21 cellular contexts compared by ENCODE assay signal in genomic region chr1:23807453-23807852, GRCh38. TPM values are rescaled to one million over a fixed set of nuclear protein-coding genes. Genes with fewer than 3 reads are reported as not detected.
DNase-seq lines count a peak whose midpoint lies in the region; ATAC-seq, FAIRE-seq and TF ChIP-seq lines count a peak whose summit lies in the region.
"Had no signal": no experiment of that assay in that cellular context is flagged by ENCODE, and none has a peak within 500 bp of the region (broad histone marks: within the 10 kb centered on the region; RNA-seq: fewer than 3 reads in every experiment).

No MANE protein-coding gene starts in this region.

- TF ChIP-seq CTCF in kidney (IDR thresholded peaks at IDR 0.05; ENCODE audit: borderline replicate concordance, extremely low read depth, insufficient read depth) (no peak), spleen (IDR thresholded peaks at IDR 0.05 in 8 of 11, conservative IDR thresholded peaks at IDR 0.05 in 3 of 11) (no peak)

- peaks cover 20 to 29% of the 10 kb centered on the region in 2 donors for H3K36me3 Mint-ChIP-seq in CD4-positive, alpha-beta memory T cell
- peaks cover 21% of the 10 kb centered on the region for H3K36me3 Mint-ChIP-seq in T-cell

- H3K27me3 Mint-ChIP-seq in CD4-positive, alpha-beta memory T cell, result no peaks in the 10 kb centered on the region
- H3K27me3 Mint-ChIP-seq in T-cell, result no peaks in the 10 kb centered on the region
- H3K27me3 Mint-ChIP-seq: B cell had no signal

- no peaks in the 10 kb centered on the region for H3K9me3 Mint-ChIP-seq in CD4-positive, alpha-beta memory T cell
- H3K9me3 Mint-ChIP-seq in T-cell, result no peaks in the 10 kb centered on the region
- H3K9me3 Mint-ChIP-seq: activated T-helper 1 cell treated with anti-CD3 and anti-CD28 coated beads, Interleukin-12 subunit alpha, Interleukin-12 subunit beta, Interleukin-2, Interleukin-4 antibody, amounts not matched to agents 30 ng/mL and 10 ng/mL and 1 ng/mL, durations not matched to agents 14 hours and 24 hours and 36 hours; endodermal cell had no signal

- no peak overlapping the region for H3K4me3 Mint-ChIP-seq in CD4-positive, alpha-beta memory T cell
- H3K4me3 Mint-ChIP-seq in T-cell, result no peak overlapping the region
- H3K4me3 Mint-ChIP-seq: activated T-helper 1 cell treated with anti-CD3 and anti-CD28 coated beads, Interleukin-12 subunit alpha, Interleukin-12 subunit beta, Interleukin-2, Interleukin-4 antibody, amounts not matched to agents 30 ng/mL and 10 ng/mL and 1 ng/mL, durations not matched to agents 14 hours and 24 hours and 36 hours; B cell; endodermal cell had no signal

- CTCF ChIA-PET in CD4-positive, alpha-beta memory T cell (lab: Charles Lee; ENCODE audit: partially characterized antibody), result interaction anchor here (0.8 to 1.4 kb wide), 5 partner anchors 17 to 220 kb away, joined by 3 to 4 read pairs (median 3); no protein-coding TSS in a partner anchor
- CTCF ChIA-PET in T-cell (lab: Charles Lee), result interaction anchor here (0.6 to 1.2 kb wide), 4 partner anchors 50 to 109 kb away, joined by 3 to 10 read pairs (median 4); no protein-coding TSS in a partner anchor

- no peak for DNase-seq in CD4-positive, alpha-beta memory T cell
- peak; percentile 36 for DNase-seq in HT-29 (ENCODE audit: low spot score)
- DNase-seq in T-cell, result no peak
- DNase-seq in kidney, result no peak
- DNase-seq in spleen, result no peak
- DNase-seq: Calu3; caudate nucleus; endodermal cell; mammary epithelial cell; NCI-H1048; NCI-H2107; SK-N-SH; stimulated activated CD4-positive, alpha-beta T cell treated with anti-CD3 and anti-CD28 coated beads, Interleukin-4, amount 100 ng/mL, for 24 hours had no signal

- no peak for TF ChIP-seq POLR2A in spleen (IDR thresholded peaks at IDR 0.05)

- POLR2A ChIA-PET in CD4-positive, alpha-beta memory T cell (lab: Charles Lee; ENCODE audit: partially characterized antibody), result interaction anchor here (0.6 to 1.3 kb wide), 3 partner anchors 14 to 29 kb away, joined by 3 to 6 read pairs (median 4); partner anchors contain the start of genes HMGCL and PITHD1
- POLR2A ChIA-PET in T-cell (lab: Charles Lee), result interaction anchor here in 1 of 2 donors (0.6 kb wide), 2 partner anchors 9 to 18 kb away, joined by 3 to 6 read pairs; no protein-coding TSS in a partner anchor

- no peaks in the 10 kb centered on the region for H3K36me3 ChIP-seq in CD4-positive, alpha-beta memory T cell (ENCODE audit: insufficient read depth, low read length)
- H3K36me3 ChIP-seq in kidney (ENCODE audit: control insufficient read depth in 1 of 2, insufficient read depth in 2 of 2, low read length in 2 of 2), result peaks cover 16 to 23% of the 10 kb centered on the region in 2 donors
- peaks cover 0 to 78% (median 21%) of the 10 kb centered on the region in 6 donors for H3K36me3 ChIP-seq in spleen
- H3K36me3 ChIP-seq: HAP-1 had no signal

- no peak for FAIRE-seq in kidney (lab: Jason Lieb, UNC)

- H3K4me3 ChIP-seq in CD4-positive, alpha-beta memory T cell (ENCODE audit: low read length in 2 of 2), result no peak overlapping the region
- H3K4me3 ChIP-seq in kidney (ENCODE audit: low read length in 2 of 2), result no peak overlapping the region
- H3K4me3 ChIP-seq in spleen, result no peak overlapping the region
- H3K4me3 ChIP-seq: HAP-1, skin epidermis, vagina had no signal

- H3K9me3 ChIP-seq in CD4-positive, alpha-beta memory T cell (ENCODE audit: control insufficient read depth in 1 of 2, low read length in 2 of 2), result no peaks in the 10 kb centered on the region
- H3K9me3 ChIP-seq in kidney (ENCODE audit: control insufficient read depth in 1 of 2, low read length in 2 of 2) (no peaks in the 10 kb centered on the region), spleen (no peaks in the 10 kb centered on the region)
- H3K9me3 ChIP-seq: HAP-1, SK-N-SH, vagina had no signal

- H3K4me1 Mint-ChIP-seq in CD4-positive, alpha-beta memory T cell, result peaks cover 7 to 21% (median 17%) of the 10 kb centered on the region in 4 donors
- peaks cover 14 to 17% (median 15%) of the 10 kb centered on the region in 3 donors for H3K4me1 Mint-ChIP-seq in T-cell

- H3K4me1 ChIP-seq in CD4-positive, alpha-beta memory T cell (ENCODE audit: insufficient read depth, low read length), result peaks cover 9% of the 10 kb centered on the region
- H3K4me1 ChIP-seq in kidney (ENCODE audit: control insufficient read depth in 1 of 2, insufficient read depth in 1 of 2, low read depth in 1 of 2, low read length in 2 of 2) (peaks cover 6 to 9% of the 10 kb centered on the region in 2 donors), spleen (peaks cover 0 to 48% (median 26%) of the 10 kb centered on the region in 6 donors)
- H3K4me1 ChIP-seq: HAP-1, vagina had no signal

- WGBS in spleen, 5 donors, result 33 to 54% (median 41%) methylated on average over 3 of the region's 3 CpGs

- ATAC-seq in T-cell (replicated peaks in 1 of 4) (no peak), esophagus mucosa (peak; percentile 24), GM21576 (IDR thresholded peaks at IDR 0.05; ENCODE audit: unreplicated experiment) (no peak)
- ATAC-seq: Panc1 had no signal

- intact Hi-C loops in CD4-positive, alpha-beta memory T cell (cut with micrococcal nuclease), result loop anchor here (10.0 kb wide), 1 partner anchor 147 kb away; the partner anchor contains the start of gene PNRC2
- intact Hi-C loops in kidney (cut with DNase I) (no loop called here), spleen (cut with DNase I; ENCODE audit: low total_unique reads) (no loop called here)

- no peaks in the 10 kb centered on the region for H3K27me3 ChIP-seq in CD4-positive, alpha-beta memory T cell (ENCODE audit: insufficient read depth, low read length)
- no peaks in the 10 kb centered on the region for H3K27me3 ChIP-seq in spleen (replicated peaks in 1 of 7)
- H3K27me3 ChIP-seq: vagina had no signal

- H3K27ac ChIP-seq in CD4-positive, alpha-beta memory T cell (ENCODE audit: low read depth, low read length), result no peak overlapping the region
- no peak overlapping the region for H3K27ac ChIP-seq in kidney (ENCODE audit: low read depth in 2 of 2, low read length in 2 of 2)
- H3K27ac ChIP-seq in spleen, result peak overlapping the region in 3 of 8 donors; percentile 26 to 37 (median 36)
- H3K27ac ChIP-seq: skin epidermis, vagina had no signal

- no peak overlapping the region for H3K9ac ChIP-seq in kidney (ENCODE audit: low read length in 2 of 2)
- H3K9ac ChIP-seq: SK-N-SH had no signal

- peak overlapping the region in 4 of 7 donors; percentile 18 to 87 (median 48) for H3K27ac Mint-ChIP-seq in CD4-positive, alpha-beta memory T cell
- peak overlapping the region; percentile 45 to 52 for H3K27ac Mint-ChIP-seq in T-cell
- H3K27ac Mint-ChIP-seq: activated T-helper 1 cell treated with anti-CD3 and anti-CD28 coated beads, Interleukin-12 subunit alpha, Interleukin-12 subunit beta, Interleukin-2, Interleukin-4 antibody, amounts not matched to agents 30 ng/mL and 10 ng/mL and 1 ng/mL, durations not matched to agents 14 hours and 24 hours and 36 hours; B cell; endodermal cell had no signal

RNA-seq across cellular contexts. Expression of gene GALE, which starts 6.9 kb away (rescaled TPM):
- total RNA-seq in CD4-positive, alpha-beta memory T cell, result 10 to 100 TPM; 11.2 to 12.0 TPM
- 10 to 100 TPM; 13.8 to 15.9 TPM for polyA plus RNA-seq in CD4-positive, alpha-beta memory T cell
- 252 and 273 TPM in 2 replicates for total RNA-seq in HT-29 (2014; rRNA removed; shearing (Covaris generic))
- total RNA-seq in T-cell (10 to 100 TPM in 3 of 5 donors, 1 to 10 TPM in 2; 7.5 to 16.5 (median 12.6) TPM), esophagus mucosa (61.6 TPM), kidney (68.1 TPM), spleen (10 to 100 TPM; 19.0 to 47.1 (median 35.1) TPM)
- polyA plus RNA-seq in kidney (ENCODE audit: insufficient read depth, low read depth, low replicate concordance) (73.7 TPM), spleen (10 to 100 TPM; 19.7 to 42.2 (median 23.8) TPM)

RNA-seq across cellular contexts. Expression of gene LYPLA2, which starts 16.5 kb away (rescaled TPM):
- 10 to 100 TPM; 52.6 to 55.8 TPM for total RNA-seq in CD4-positive, alpha-beta memory T cell
- polyA plus RNA-seq in CD4-positive, alpha-beta memory T cell, result 100 to 1,000 TPM; 110 to 151 TPM
- 299 and 311 TPM in 2 replicates for total RNA-seq in HT-29 (2014; rRNA removed; shearing (Covaris generic))
- total RNA-seq in T-cell, result 10 to 100 TPM; 47.8 to 70.9 (median 67.6) TPM
- total RNA-seq in esophagus mucosa, result 48.9 TPM
- total RNA-seq in kidney, result 71.3 TPM
- 133 TPM for polyA plus RNA-seq in kidney (ENCODE audit: insufficient read depth, low read depth, low replicate concordance)
- 10 to 100 TPM; 46.9 to 58.8 (median 55.4) TPM for total RNA-seq in spleen
- polyA plus RNA-seq in spleen, result 10 to 100 TPM; 54.5 to 87.5 (median 57.5) TPM

RNA-seq across cellular contexts. Expression of gene HMGCL, which starts 17.8 kb away (rescaled TPM):
- total RNA-seq in CD4-positive, alpha-beta memory T cell, result 10 to 100 TPM; 36.3 to 38.5 TPM
- 10 to 100 TPM; 27.8 to 32.3 TPM for polyA plus RNA-seq in CD4-positive, alpha-beta memory T cell
- 37.4 and 38.2 TPM in 2 replicates for total RNA-seq in HT-29 (2014; rRNA removed; shearing (Covaris generic))
- total RNA-seq in T-cell (10 to 100 TPM; 14.5 to 39.0 (median 32.9) TPM), esophagus mucosa (28.2 TPM), kidney (51.5 TPM), spleen (10 to 100 TPM; 26.5 to 42.3 (median 35.5) TPM)
- polyA plus RNA-seq in kidney (ENCODE audit: insufficient read depth, low read depth, low replicate concordance) (205 TPM), spleen (10 to 100 TPM; 28.4 to 40.5 (median 32.6) TPM)

RNA-seq across cellular contexts. Expression of gene PITHD1, which starts 29.2 kb away (rescaled TPM):
- total RNA-seq in CD4-positive, alpha-beta memory T cell, result 10 to 100 TPM; 78.3 to 82.1 TPM
- polyA plus RNA-seq in CD4-positive, alpha-beta memory T cell, result 10 to 100 TPM; 65.3 to 82.2 TPM
- total RNA-seq in HT-29 (2014; rRNA removed; shearing (Covaris generic)), result 103 TPM in 2 replicates
- total RNA-seq in T-cell, result 10 to 100 TPM; 60.7 to 87.1 (median 70.8) TPM
- total RNA-seq in esophagus mucosa, result 63.8 TPM
- total RNA-seq in kidney, result 40.4 TPM
- polyA plus RNA-seq in kidney (ENCODE audit: insufficient read depth, low read depth, low replicate concordance), result 57.7 TPM
- 10 to 100 TPM; 43.9 to 68.5 (median 52.4) TPM for total RNA-seq in spleen
- polyA plus RNA-seq in spleen, result 10 to 100 TPM; 48.3 to 65.3 (median 51.6) TPM
